ENCODE assay signal across 8 cellular contexts in the genomic region with DNA sequence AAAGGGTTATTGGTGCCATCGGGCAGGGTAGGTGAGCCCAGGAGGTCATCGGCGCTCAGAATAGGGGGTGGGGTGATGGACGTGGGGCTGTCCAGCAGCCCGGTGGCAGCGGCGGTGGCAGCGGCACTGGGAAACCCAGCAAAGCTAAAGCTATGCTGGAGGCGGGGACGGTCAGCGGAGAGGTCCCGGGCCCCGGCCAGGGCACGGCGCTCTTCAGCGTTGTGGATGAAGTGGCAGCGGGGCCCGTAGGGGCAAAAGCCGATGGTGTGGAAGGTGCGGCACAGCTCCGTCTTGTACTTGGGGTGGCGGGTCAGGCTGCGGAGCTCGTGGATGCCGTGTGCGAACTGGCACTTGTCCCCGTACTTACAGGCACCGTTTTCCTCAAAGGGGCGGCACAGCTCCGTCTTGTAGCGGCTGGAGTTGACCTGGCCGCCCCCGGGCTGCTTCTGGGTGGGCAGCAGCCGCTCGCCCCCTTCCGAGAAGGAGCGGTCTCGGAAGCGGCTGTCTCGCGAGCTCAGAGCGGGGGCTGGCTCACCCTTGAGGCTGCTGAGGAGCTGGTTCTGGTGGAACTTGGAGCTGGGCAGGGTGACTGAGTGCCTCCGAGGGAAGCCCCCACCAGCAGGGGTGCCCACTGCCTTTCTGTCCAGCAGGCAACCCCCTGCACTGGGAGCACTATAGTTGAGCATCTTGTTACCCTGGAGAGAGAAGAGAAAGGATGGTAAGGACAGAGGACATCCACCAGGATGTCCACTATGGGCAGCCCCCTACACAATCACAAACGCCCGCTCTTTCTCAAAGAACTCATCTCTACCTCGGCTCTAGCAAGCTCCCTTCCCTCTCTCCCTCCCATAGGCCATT. TPM values are rescaled to one million over a fixed set of nuclear protein-coding genes. Genes with fewer than 3 reads are reported as not detected.
DNase-seq lines count a peak whose midpoint lies in the region; ATAC-seq, FAIRE-seq and TF ChIP-seq lines count a peak whose summit lies in the region.

No MANE protein-coding gene starts in this region.

- FAIRE-seq in RCC 7860 (lab: Jason Lieb, UNC) = no peak
- no peak for FAIRE-seq in H1 (lab: Jason Lieb, UNC)

- peaks cover 31% of the 10 kb centered on the region in 2 experiments for H4K20me1 ChIP-seq in H1 (replicated peaks in 1 of 2; ENCODE audit: control insufficient read depth in 1 of 2, insufficient read depth in 2 of 2, low read length in 2 of 2)

- peak in 1 of 2 experiments; percentile 79; a peak in 2 of 3 replicates for TF ChIP-seq POLR2A in H1 (IDR thresholded peaks at IDR 0.05; ENCODE audit: control extremely low read depth in 1 of 2, low read depth in 2 of 2, low read length in 2 of 2)

- no peak for TF ChIP-seq CTCF in H1 (IDR thresholded peaks at IDR 0.05; ENCODE audit: control extremely low read depth in 1 of 3, insufficient read depth in 1 of 3, low read depth in 1 of 3, low read length in 3 of 3)

- TF ChIP-seq RAD21 in H1 (IDR thresholded peaks at IDR 0.05 in 1 of 2, conservative IDR thresholded peaks at IDR 0.05 in 1 of 2; ENCODE audit: low read depth in 2 of 2, low read length in 2 of 2) = no peak

- peaks cover 9% of the 10 kb centered on the region; the same call in 1 of the 2 replicates for H3K79me1 ChIP-seq in H1 (ENCODE audit: low read depth, low read length)

- in situ Hi-C loops in Caki2 (cut with HindIII; ENCODE audit: low pct_unique_long_range_greater_than_20kb, low sequenced_read_pairs) = no loop called here

- no peak overlapping the region for H3K56ac ChIP-seq in H1 (replicated peaks; ENCODE audit: insufficient read length, low read depth, low read length)

- H3K4me2 ChIP-seq in H1 (ENCODE audit: insufficient read depth in 1 of 2, low read depth in 2 of 2, low read length in 2 of 2) = peak overlapping the region; percentile 84 to 97

- WGBS in H1 (ENCODE audit: extremely low coverage in 1 of 2, insufficient coverage in 1 of 2, insufficient read length in 1 of 2, insufficient replicate concordance in 2 of 2, low coverage in 1 of 2, low lambda C conversion rate in 2 of 2, missing lambda C conversion rate in 1 of 2), 2 experiments = 87% methylated on average over 46 of the region's 46 CpGs; no CpG with 5 or more reads in 1 of the 2 experiments

- POLR2A ChIA-PET in H1 (lab: Charles Lee; ENCODE audit: partially characterized antibody) = interaction anchor here (0.5 to 9.6 kb wide), 22 partner anchors 14 to 856 kb away, joined by 3 to 222 read pairs (median 4); no protein-coding TSS in a partner anchor

- H2BK12ac ChIP-seq in H1 (ENCODE audit: low read depth, low read length) = no peak overlapping the region

- no peak overlapping the region; the same call in 1 of the 2 replicates for H2BK5ac ChIP-seq in H1 (ENCODE audit: low read depth, low read length)

- no peak overlapping the region for H3K27ac ChIP-seq in H1 (ENCODE audit: low read depth, low read length)

- ATAC-seq in GM21723 (IDR thresholded peaks at IDR 0.05; ENCODE audit: unreplicated experiment) = no peak

- H2BK15ac ChIP-seq in H1 (ENCODE audit: low read length) = no peak overlapping the region

- no peak overlapping the region for H2AK5ac ChIP-seq in H1 (ENCODE audit: low read depth, low read length)

- H3K4ac ChIP-seq in H1 (replicated peaks; ENCODE audit: insufficient read length, low read depth, low read length) = no peak overlapping the region

- H3K79me2 ChIP-seq in H1 (ENCODE audit: control insufficient read depth in 1 of 2, insufficient read depth in 2 of 2, low read length in 2 of 2) = peaks cover 26 to 55% of the 10 kb centered on the region in 2 experiments

- H3K4me3 ChIP-seq in H1 (ENCODE audit: extremely low read depth in 1 of 4, insufficient read depth in 2 of 4, low read depth in 3 of 4, low read length in 4 of 4) = peak overlapping the region; percentile 79 to 99 (median 94)
- peak overlapping the region; percentile 93 for H3K4me3 ChIP-seq in mucosa of stomach (ENCODE audit: low read length)

- no peak overlapping the region for H2AFZ ChIP-seq in H1 (ENCODE audit: low read length)

- H4K5ac ChIP-seq in H1 (ENCODE audit: insufficient read length, low read depth, low read length) = no peak overlapping the region

- H3K18ac ChIP-seq in H1 (ENCODE audit: extremely low read depth, low read length) = no peak overlapping the region; the same call in 1 of the 2 replicates

- DNase-seq in Caki2 (ENCODE audit: low read depth) (peak; percentile 61), RCC 7860 (ENCODE audit: low spot score) (peak; percentile 17), H1 (ENCODE audit: low read depth in 1 of 2, low spot score in 2 of 2) (peak in 1 of 2 experiments; percentile 45), SKM-1 treated with dmso at 0.1 percent for 144 hours (lab: John Stamatoyannopoulos, UW; ENCODE audit: unreplicated experiment) (no peak), NCI-H1092 treated with DMSO at 0.1 percent for 48 hours (lab: John Stamatoyannopoulos, UW) (no peak), Kasumi-1 (lab: John Stamatoyannopoulos, UW) (no peak)

- H3K9me3 ChIP-seq in H1 (ENCODE audit: insufficient read depth in 2 of 2, low read depth in 1 of 2, low read length in 1 of 2) (no peaks in the 10 kb centered on the region), mucosa of stomach (ENCODE audit: control insufficient read depth, low read length) (no peaks in the 10 kb centered on the region)

- H3K36me3 ChIP-seq in H1 (ENCODE audit: control insufficient read depth in 2 of 4, insufficient read depth in 4 of 4, low read length in 3 of 4) (peaks cover 18 to 38% (median 28%) of the 10 kb centered on the region in 4 experiments), mucosa of stomach (ENCODE audit: control insufficient read depth, insufficient read depth, low read length) (peaks cover 28% of the 10 kb centered on the region)

- no peak overlapping the region for H3K23ac ChIP-seq in H1 (ENCODE audit: insufficient read length)

- H3K14ac ChIP-seq in H1 (ENCODE audit: insufficient read length) = no peak overlapping the region

- peak overlapping the region; percentile 72 for H4K8ac ChIP-seq in H1 (ENCODE audit: extremely low read depth, insufficient read depth, low read length)

- H3K4me1 ChIP-seq in H1 (replicated peaks in 1 of 4; ENCODE audit: control insufficient read depth in 3 of 4, insufficient read depth in 4 of 4, low read length in 3 of 4) = peaks cover 0 to 22% (median 12%) of the 10 kb centered on the region in 4 experiments; a peak in 6 of 7 replicates
- peaks cover 34% of the 10 kb centered on the region for H3K4me1 ChIP-seq in mucosa of stomach (ENCODE audit: control insufficient read depth, insufficient read depth, low read length)

- peaks cover 16% of the 10 kb centered on the region; the same call in 1 of the 2 replicates for H3K23me2 ChIP-seq in H1 (ENCODE audit: low read depth, low read length)

- H3K27me3 ChIP-seq in H1 (replicated peaks in 1 of 4; ENCODE audit: control insufficient read depth in 3 of 4, extremely low read depth in 1 of 4, insufficient read depth in 3 of 4, low read length in 3 of 4) (no peaks in the 10 kb centered on the region), mucosa of stomach (ENCODE audit: control insufficient read depth, insufficient read depth, low read length) (no peaks in the 10 kb centered on the region)

- H2BK20ac ChIP-seq in H1 (ENCODE audit: low read length) = no peak overlapping the region

- H2BK120ac ChIP-seq in H1 (replicated peaks; ENCODE audit: low read depth, low read length) = no peak overlapping the region

- no peak for TF ChIP-seq EP300 in H1 (IDR thresholded peaks at IDR 0.05; ENCODE audit: borderline replicate concordance in 1 of 2, low read depth in 2 of 2, low read length in 2 of 2)

- CTCF ChIA-PET in H1 (lab: Charles Lee; ENCODE audit: partially characterized antibody) = interaction anchor here (0.6 to 5.9 kb wide), 36 partner anchors 9 to 705 kb away, joined by 3 to 60 read pairs (median 4); no protein-coding TSS in a partner anchor

- H4K91ac ChIP-seq in H1 (replicated peaks; ENCODE audit: insufficient read length, low read length) = no peak overlapping the region

- H3K9ac ChIP-seq in H1 (replicated peaks in 1 of 4; ENCODE audit: extremely low read depth in 1 of 4, low read depth in 3 of 4, low read length in 3 of 4) = peak overlapping the region in 2 of 4 experiments; percentile 65 to 97; a peak in 2 of 7 replicates
- peak overlapping the region; percentile 99 for H3K9ac ChIP-seq in mucosa of stomach (ENCODE audit: low read length)

TF ChIP-seq in H1, 55 proteins besides CTCF, POLR2A, EP300 and RAD21:
- TF ChIP-seq TAF1 (IDR thresholded peaks at IDR 0.05; ENCODE audit: low read depth, low read length) (no peak), CBX5 (IDR thresholded peaks at IDR 0.05; ENCODE audit: low read depth, low read length) (no peak), BCL11A (IDR thresholded peaks at IDR 0.05; ENCODE audit: low read depth in 2 of 2, low read length in 2 of 2) (no peak), HDAC6 (IDR thresholded peaks at IDR 0.05; ENCODE audit: low read depth, low read length) (no peak), POLR2AphosphoS5 (IDR thresholded peaks at IDR 0.05; ENCODE audit: low read depth, low read length) (peak; percentile 75)

RNA-seq across cellular contexts. Expression of gene ZFP36L1, which starts 2.8 kb away (rescaled TPM):
- total RNA-seq in Caki2 (2014; rRNA removed; shearing (Covaris generic); ENCODE audit: low replicate concordance) = 31.6 and 102 TPM in 2 replicates
- total RNA-seq in H1 (2021; fragmentation: NEBNext Ultra II Directional; extraction: Animal tissue kit (Norgen Biotek cat#: 25700)) = 132 TPM in 2 replicates
- polyA plus RNA-seq in H1 (2011; rRNA removed) = 80.4 and 136 TPM in 2 replicates
- 61.9 TPM for polyA plus RNA-seq in H1 (2011; cell fraction: cytosol; rRNA removed)
- polyA plus RNA-seq in H1 (2011; cell fraction: nucleus; rRNA removed) = 90.3 TPM
- 89.6 to 126 TPM (median 117 TPM) in 4 replicates for polyA plus RNA-seq in H1 (2012, experiment 1 of 2)
- polyA plus RNA-seq in H1 (2012, experiment 2 of 2) = 56.1 TPM
- 127 TPM for polyA plus RNA-seq in H1 (2013, experiment 1 of 2)
- polyA plus RNA-seq in H1 (2013, experiment 2 of 2) = 135 TPM
- 19.5 and 20.6 TPM in 2 replicates for polyA minus RNA-seq in H1 (2011; rRNA and poly(A)+ RNA removed)
- 132 TPM for polyA minus RNA-seq in H1 (2011; cell fraction: cytosol; rRNA and poly(A)+ RNA removed)
- 67.3 TPM for polyA minus RNA-seq in H1 (2011; cell fraction: nucleus; rRNA and poly(A)+ RNA removed)

Comparison
In these comparisons a context has a peak if more than half of its experiments do, and no peak if none do; other contexts are left out.
1. DNase-seq: peak in Caki2 (single experiment) and RCC 7860 (single experiment); none in SKM-1 treated with dmso at 0.1 percent for 144 hours (single experiment), NCI-H1092 treated with DMSO at 0.1 percent for 48 hours (single experiment) and Kasumi-1 (0 of 2).